In the genomic region with DNA sequence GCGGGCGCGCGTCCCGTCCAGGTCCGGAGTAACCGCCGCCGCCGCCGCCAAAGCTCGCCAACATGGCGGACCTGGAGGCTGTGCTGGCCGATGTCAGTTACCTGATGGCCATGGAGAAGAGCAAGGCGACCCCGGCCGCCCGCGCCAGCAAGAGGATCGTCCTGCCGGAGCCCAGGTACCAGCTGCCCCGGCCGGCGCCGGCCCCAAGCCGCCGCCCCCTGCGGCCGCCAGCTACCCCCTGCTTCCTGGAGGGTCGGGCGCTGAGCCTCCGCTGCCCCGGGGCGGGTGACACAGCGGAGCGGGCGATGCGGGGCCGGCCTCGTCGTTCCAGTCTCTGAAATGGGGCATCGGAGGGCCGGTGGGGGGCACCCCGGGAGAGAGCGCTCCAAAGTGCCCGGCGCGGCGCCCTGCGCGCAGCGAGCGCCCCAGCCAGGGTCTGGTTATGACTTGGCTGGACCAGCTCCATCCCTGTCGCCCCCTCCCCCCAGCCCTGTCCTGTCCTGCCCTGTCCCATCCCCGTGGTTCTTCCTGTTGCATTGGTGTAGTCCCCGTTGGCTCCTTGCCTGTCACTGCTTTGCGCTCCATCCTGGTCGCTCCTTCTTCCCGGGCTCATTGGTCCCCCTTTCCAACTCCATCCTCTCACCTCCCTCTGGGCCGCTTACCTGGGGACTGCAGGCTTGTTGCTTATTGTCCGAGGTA, we compare ENCODE assay signal across 2 cellular contexts.
TF ChIP-seq lines count a peak whose summit lies in the region.

No MANE protein-coding gene starts in this region.

TF ChIP-seq in HCT116, 20 proteins besides CTCF, POLR2A, EP300 and RAD21:
- TF ChIP-seq, protein P1, sequence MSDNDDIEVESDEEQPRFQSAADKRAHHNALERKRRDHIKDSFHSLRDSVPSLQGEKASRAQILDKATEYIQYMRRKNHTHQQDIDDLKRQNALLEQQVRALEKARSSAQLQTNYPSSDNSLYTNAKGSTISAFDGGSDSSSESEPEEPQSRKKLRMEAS (IDR thresholded peaks at IDR 0.05): no peak
- TF ChIP-seq YY1 (IDR thresholded peaks at IDR 0.05; ENCODE audit: extremely low read depth, insufficient replicate concordance, low read depth, low read length): peak; percentile 6
- no peak for TF ChIP-seq TCF7L2 (IDR thresholded peaks at IDR 0.05; ENCODE audit: borderline replicate concordance, extremely low read depth, insufficient read depth, insufficient read length)

TF ChIP-seq in HepG2, 621 proteins besides CTCF, POLR2A, EP300 and RAD21:
- no peak for TF ChIP-seq ZNF552 (CRISPR knock-in tag; IDR thresholded peaks at IDR 0.05; ENCODE audit: borderline replicate concordance)
- TF ChIP-seq, protein P2, sequence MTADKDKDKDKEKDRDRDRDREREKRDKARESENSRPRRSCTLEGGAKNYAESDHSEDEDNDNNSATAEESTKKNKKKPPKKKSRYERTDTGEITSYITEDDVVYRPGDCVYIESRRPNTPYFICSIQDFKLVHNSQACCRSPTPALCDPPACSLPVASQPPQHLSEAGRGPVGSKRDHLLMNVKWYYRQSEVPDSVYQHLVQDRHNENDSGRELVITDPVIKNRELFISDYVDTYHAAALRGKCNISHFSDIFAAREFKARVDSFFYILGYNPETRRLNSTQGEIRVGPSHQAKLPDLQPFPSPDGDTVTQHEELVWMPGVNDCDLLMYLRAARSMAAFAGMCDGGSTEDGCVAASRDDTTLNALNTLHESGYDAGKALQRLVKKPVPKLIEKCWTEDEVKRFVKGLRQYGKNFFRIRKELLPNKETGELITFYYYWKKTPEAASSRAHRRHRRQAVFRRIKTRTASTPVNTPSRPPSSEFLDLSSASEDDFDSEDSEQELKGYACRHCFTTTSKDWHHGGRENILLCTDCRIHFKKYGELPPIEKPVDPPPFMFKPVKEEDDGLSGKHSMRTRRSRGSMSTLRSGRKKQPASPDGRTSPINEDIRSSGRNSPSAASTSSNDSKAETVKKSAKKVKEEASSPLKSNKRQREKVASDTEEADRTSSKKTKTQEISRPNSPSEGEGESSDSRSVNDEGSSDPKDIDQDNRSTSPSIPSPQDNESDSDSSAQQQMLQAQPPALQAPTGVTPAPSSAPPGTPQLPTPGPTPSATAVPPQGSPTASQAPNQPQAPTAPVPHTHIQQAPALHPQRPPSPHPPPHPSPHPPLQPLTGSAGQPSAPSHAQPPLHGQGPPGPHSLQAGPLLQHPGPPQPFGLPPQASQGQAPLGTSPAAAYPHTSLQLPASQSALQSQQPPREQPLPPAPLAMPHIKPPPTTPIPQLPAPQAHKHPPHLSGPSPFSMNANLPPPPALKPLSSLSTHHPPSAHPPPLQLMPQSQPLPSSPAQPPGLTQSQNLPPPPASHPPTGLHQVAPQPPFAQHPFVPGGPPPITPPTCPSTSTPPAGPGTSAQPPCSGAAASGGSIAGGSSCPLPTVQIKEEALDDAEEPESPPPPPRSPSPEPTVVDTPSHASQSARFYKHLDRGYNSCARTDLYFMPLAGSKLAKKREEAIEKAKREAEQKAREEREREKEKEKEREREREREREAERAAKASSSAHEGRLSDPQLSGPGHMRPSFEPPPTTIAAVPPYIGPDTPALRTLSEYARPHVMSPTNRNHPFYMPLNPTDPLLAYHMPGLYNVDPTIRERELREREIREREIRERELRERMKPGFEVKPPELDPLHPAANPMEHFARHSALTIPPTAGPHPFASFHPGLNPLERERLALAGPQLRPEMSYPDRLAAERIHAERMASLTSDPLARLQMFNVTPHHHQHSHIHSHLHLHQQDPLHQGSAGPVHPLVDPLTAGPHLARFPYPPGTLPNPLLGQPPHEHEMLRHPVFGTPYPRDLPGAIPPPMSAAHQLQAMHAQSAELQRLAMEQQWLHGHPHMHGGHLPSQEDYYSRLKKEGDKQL (CRISPR knock-in tag; IDR thresholded peaks at IDR 0.05; ENCODE audit: low read depth): no peak
- TF ChIP-seq SETDB1 (CRISPR knock-in tag; IDR thresholded peaks at IDR 0.05; ENCODE audit: borderline replicate concordance): no peak
- peak; percentile 31; the same call in 1 of the 2 replicates for TF ChIP-seq ZNF768 (CRISPR knock-in tag; IDR thresholded peaks at IDR 0.05)
- peak; percentile 43; the same call in 1 of the 2 replicates for TF ChIP-seq ZNF446 (CRISPR knock-in tag; IDR thresholded peaks at IDR 0.05)
- TF ChIP-seq, protein P3, sequence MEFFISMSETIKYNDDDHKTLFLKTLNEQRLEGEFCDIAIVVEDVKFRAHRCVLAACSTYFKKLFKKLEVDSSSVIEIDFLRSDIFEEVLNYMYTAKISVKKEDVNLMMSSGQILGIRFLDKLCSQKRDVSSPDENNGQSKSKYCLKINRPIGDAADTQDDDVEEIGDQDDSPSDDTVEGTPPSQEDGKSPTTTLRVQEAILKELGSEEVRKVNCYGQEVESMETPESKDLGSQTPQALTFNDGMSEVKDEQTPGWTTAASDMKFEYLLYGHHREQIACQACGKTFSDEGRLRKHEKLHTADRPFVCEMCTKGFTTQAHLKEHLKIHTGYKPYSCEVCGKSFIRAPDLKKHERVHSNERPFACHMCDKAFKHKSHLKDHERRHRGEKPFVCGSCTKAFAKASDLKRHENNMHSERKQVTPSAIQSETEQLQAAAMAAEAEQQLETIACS (CRISPR knock-in tag; IDR thresholded peaks at IDR 0.05): peak; percentile 8; the same call in 1 of the 2 replicates
- TF ChIP-seq ZNF225 (CRISPR knock-in tag; IDR thresholded peaks at IDR 0.05): peak; percentile 55; the same call in 1 of the 2 replicates
- peak; percentile 94 for TF ChIP-seq ZNF629 (CRISPR knock-in tag; conservative IDR thresholded peaks at IDR 0.05)
- TF ChIP-seq, protein P4, sequence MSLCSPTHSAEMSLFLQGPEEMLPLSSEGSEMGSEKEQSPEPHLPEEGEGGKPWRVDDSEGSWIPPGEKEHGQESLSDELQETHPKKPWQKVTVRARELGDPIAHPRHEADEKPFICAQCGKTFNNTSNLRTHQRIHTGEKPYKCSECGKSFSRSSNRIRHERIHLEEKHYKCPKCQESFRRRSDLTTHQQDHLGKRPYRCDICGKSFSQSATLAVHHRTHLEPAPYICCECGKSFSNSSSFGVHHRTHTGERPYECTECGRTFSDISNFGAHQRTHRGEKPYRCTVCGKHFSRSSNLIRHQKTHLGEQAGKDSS (CRISPR knock-in tag; IDR thresholded peaks at IDR 0.05; ENCODE audit: borderline replicate concordance, low read depth): 0 out of 2 replicates have a peak, but pooled peaks have one; percentile 8
- TF ChIP-seq, protein P5, sequence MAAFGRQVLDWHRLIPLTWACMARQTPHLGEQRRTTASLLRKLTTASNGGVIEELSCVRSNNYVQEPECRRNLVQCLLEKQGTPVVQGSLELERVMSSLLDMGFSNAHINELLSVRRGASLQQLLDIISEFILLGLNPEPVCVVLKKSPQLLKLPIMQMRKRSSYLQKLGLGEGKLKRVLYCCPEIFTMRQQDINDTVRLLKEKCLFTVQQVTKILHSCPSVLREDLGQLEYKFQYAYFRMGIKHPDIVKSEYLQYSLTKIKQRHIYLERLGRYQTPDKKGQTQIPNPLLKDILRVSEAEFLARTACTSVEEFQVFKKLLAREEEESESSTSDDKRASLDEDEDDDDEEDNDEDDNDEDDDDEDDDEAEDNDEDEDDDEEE (CRISPR knock-in tag; IDR thresholded peaks at IDR 0.05): 0 out of 2 replicates have a peak, but pooled peaks have one; percentile 26
- TF ChIP-seq SAP130 (CRISPR knock-in tag; IDR thresholded peaks at IDR 0.05; ENCODE audit: low read depth): peak; percentile 20; the same call in 1 of the 2 replicates
- peak; percentile 11 for TF ChIP-seq SKI (IDR thresholded peaks at IDR 0.05; ENCODE audit: partially characterized antibody)
- TF ChIP-seq, protein P6, sequence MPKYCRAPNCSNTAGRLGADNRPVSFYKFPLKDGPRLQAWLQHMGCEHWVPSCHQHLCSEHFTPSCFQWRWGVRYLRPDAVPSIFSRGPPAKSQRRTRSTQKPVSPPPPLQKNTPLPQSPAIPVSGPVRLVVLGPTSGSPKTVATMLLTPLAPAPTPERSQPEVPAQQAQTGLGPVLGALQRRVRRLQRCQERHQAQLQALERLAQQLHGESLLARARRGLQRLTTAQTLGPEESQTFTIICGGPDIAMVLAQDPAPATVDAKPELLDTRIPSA (CRISPR knock-in tag; IDR thresholded peaks at IDR 0.05; ENCODE audit: borderline replicate concordance): no peak
- TF ChIP-seq RXRB (CRISPR knock-in tag; IDR thresholded peaks at IDR 0.05; ENCODE audit: borderline replicate concordance): no peak
- TF ChIP-seq ZMYM3 (CRISPR knock-in tag; IDR thresholded peaks at IDR 0.05): peak; percentile 40; the same call in 1 of the 2 replicates
- peak; percentile 83 for TF ChIP-seq HNRNPK (IDR thresholded peaks at IDR 0.05; ENCODE audit: low read depth, low read length, poor library complexity, severe bottlenecking)
- TF ChIP-seq, protein P7, sequence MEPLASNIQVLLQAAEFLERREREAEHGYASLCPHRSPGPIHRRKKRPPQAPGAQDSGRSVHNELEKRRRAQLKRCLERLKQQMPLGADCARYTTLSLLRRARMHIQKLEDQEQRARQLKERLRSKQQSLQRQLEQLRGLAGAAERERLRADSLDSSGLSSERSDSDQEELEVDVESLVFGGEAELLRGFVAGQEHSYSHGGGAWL (CRISPR knock-in tag; IDR thresholded peaks at IDR 0.05): 0 out of 2 replicates have a peak, but pooled peaks have one; percentile 38
- peak; percentile 53 for TF ChIP-seq RBFOX2 (IDR thresholded peaks at IDR 0.05; ENCODE audit: low read depth, low read length)
- TF ChIP-seq, protein P8, sequence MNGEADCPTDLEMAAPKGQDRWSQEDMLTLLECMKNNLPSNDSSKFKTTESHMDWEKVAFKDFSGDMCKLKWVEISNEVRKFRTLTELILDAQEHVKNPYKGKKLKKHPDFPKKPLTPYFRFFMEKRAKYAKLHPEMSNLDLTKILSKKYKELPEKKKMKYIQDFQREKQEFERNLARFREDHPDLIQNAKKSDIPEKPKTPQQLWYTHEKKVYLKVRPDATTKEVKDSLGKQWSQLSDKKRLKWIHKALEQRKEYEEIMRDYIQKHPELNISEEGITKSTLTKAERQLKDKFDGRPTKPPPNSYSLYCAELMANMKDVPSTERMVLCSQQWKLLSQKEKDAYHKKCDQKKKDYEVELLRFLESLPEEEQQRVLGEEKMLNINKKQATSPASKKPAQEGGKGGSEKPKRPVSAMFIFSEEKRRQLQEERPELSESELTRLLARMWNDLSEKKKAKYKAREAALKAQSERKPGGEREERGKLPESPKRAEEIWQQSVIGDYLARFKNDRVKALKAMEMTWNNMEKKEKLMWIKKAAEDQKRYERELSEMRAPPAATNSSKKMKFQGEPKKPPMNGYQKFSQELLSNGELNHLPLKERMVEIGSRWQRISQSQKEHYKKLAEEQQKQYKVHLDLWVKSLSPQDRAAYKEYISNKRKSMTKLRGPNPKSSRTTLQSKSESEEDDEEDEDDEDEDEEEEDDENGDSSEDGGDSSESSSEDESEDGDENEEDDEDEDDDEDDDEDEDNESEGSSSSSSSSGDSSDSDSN (CRISPR knock-in tag; IDR thresholded peaks at IDR 0.05): 0 out of 2 replicates have a peak, but pooled peaks have one; percentile 9
- TF ChIP-seq YY1 (IDR thresholded peaks at IDR 0.05; ENCODE audit: insufficient read depth, insufficient replicate concordance, low read depth, low read length): peak; percentile 86
- 0 out of 2 replicates have a peak, but pooled peaks have one; percentile 37 for TF ChIP-seq HDAC1 (CRISPR knock-in tag; IDR thresholded peaks at IDR 0.05)
- TF ChIP-seq ZNF563 (CRISPR knock-in tag; IDR thresholded peaks at IDR 0.05): peak; percentile 29; the same call in 1 of the 2 replicates
- TF ChIP-seq, protein P9, sequence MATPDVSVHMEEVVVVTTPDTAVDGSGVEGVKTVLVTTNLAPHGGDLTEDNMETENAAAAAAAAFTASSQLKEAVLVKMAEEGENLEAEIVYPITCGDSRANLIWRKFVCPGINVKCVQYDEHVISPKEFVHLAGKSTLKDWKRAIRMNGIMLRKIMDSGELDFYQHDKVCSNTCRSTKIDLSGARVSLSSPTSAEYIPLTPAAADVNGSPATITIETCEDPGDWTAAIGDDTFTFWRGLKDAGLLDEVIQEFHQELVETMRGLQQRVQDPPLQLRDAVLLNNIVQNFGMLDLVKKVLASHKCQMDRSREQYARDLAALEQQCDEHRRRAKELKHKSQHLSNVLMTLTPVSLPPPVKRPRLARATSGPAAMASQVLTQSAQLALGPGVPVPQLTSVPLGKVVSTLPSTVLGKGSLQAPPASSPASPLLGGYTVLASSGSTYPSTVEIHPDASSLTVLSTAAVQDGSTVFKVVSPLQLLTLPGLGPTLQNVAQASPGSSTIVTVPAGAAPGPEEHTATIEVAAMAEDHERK (CRISPR knock-in tag; IDR thresholded peaks at IDR 0.05; ENCODE audit: low read depth): no peak
- TF ChIP-seq SAFB2 (CRISPR knock-in tag; IDR thresholded peaks at IDR 0.05; ENCODE audit: borderline replicate concordance, low read depth): no peak
- peak; percentile 50; the same call in 1 of the 2 replicates for TF ChIP-seq ZNF777 (CRISPR knock-in tag; IDR thresholded peaks at IDR 0.05)
- TF ChIP-seq, protein P10, sequence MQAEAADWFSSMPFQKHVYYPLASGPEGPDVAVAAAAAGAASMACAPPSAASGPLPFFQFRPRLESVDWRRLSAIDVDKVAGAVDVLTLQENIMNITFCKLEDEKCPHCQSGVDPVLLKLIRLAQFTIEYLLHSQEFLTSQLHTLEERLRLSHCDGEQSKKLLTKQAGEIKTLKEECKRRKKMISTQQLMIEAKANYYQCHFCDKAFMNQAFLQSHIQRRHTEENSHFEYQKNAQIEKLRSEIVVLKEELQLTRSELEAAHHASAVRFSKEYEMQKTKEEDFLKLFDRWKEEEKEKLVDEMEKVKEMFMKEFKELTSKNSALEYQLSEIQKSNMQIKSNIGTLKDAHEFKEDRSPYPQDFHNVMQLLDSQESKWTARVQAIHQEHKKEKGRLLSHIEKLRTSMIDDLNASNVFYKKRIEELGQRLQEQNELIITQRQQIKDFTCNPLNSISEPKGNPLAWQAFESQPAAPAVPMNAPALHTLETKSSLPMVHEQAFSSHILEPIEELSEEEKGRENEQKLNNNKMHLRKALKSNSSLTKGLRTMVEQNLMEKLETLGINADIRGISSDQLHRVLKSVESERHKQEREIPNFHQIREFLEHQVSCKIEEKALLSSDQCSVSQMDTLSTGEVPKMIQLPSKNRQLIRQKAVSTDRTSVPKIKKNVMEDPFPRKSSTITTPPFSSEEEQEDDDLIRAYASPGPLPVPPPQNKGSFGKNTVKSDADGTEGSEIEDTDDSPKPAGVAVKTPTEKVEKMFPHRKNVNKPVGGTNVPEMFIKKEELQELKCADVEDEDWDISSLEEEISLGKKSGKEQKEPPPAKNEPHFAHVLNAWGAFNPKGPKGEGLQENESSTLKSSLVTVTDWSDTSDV (CRISPR knock-in tag; IDR thresholded peaks at IDR 0.05): 0 out of 2 replicates have a peak, but pooled peaks have one; percentile 53
